In genomic region chr12:6452245-6452731, GRCh38 we compare ENCODE assay signal across 2 cellular contexts.
TF ChIP-seq lines count a peak whose summit lies in the region.

No MANE protein-coding gene starts in this region.

TF ChIP-seq in A549, 52 proteins besides CTCF, POLR2A, EP300 and RAD21 (continued from another document):
- no peak for TF ChIP-seq ZC3H11A (IDR thresholded peaks at IDR 0.05)
TF ChIP-seq in A549: peak in this region for 1.

TF ChIP-seq in neural cell, 6 proteins besides CTCF, POLR2A, EP300 and RAD21:
- no peak for TF ChIP-seq REST (IDR thresholded peaks at IDR 0.05; ENCODE audit: borderline replicate concordance)
- TF ChIP-seq MXI1 (conservative IDR thresholded peaks at IDR 0.05; ENCODE audit: poor library complexity, severe bottlenecking): no peak
- TF ChIP-seq EZH2 (IDR thresholded peaks at IDR 0.05; ENCODE audit: borderline replicate concordance, insufficient read depth, low read length, poor library complexity, severe bottlenecking): no peak
- no peak for TF ChIP-seq POLR2AphosphoS5 (IDR thresholded peaks at IDR 0.05)
- no peak for TF ChIP-seq SMC3 (conservative IDR thresholded peaks at IDR 0.05; ENCODE audit: poor library complexity)
- no peak for TF ChIP-seq TAF1 (IDR thresholded peaks at IDR 0.05; ENCODE audit: low read depth)
